Comparison of ENCODE assay signal across 1 cellular context in the genomic region with DNA sequence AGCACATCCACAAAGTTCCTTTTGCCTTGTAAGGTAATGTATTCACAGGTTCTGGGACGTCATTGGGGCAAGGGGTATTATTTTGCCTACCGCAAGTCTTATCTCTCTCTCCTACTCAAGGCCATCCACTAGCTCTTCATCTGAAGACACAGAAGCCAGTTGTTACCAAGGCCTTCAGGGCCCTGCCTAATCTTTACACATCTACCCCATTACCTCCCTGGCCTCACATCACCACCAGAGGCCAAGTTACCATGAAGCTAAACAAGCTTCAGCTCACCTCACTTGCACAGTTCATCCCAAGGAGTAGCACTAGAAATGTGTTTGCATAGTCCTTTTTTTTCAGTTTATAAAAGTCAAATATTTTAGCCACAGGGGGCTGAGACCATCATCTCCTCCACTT.
TF ChIP-seq lines count a peak whose summit lies in the region.

No MANE protein-coding gene starts in this region.

TF ChIP-seq in A549, 52 proteins besides CTCF, POLR2A, EP300 and RAD21:
- TF ChIP-seq NPAS2 (CRISPR knock-in tag; IDR thresholded peaks at IDR 0.05; ENCODE audit: borderline replicate concordance) (no peak), TFCP2L1 (CRISPR knock-in tag; IDR thresholded peaks at IDR 0.05) (no peak), TP53 (CRISPR knock-in tag; IDR thresholded peaks at IDR 0.05) (no peak), HEYL (CRISPR knock-in tag; IDR thresholded peaks at IDR 0.05) (no peak), ESRRA (IDR thresholded peaks at IDR 0.05; ENCODE audit: borderline replicate concordance, low read length) (no peak), SREBF2 (IDR thresholded peaks at IDR 0.05) (no peak), JUN (IDR thresholded peaks at IDR 0.05) (no peak)
- TF ChIP-seq, protein P1, sequence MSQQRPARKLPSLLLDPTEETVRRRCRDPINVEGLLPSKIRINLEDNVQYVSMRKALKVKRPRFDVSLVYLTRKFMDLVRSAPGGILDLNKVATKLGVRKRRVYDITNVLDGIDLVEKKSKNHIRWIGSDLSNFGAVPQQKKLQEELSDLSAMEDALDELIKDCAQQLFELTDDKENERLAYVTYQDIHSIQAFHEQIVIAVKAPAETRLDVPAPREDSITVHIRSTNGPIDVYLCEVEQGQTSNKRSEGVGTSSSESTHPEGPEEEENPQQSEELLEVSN (IDR thresholded peaks at IDR 0.05; ENCODE audit: borderline replicate concordance, low read depth) = no peak
- TF ChIP-seq, protein P2, sequence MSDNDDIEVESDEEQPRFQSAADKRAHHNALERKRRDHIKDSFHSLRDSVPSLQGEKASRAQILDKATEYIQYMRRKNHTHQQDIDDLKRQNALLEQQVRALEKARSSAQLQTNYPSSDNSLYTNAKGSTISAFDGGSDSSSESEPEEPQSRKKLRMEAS (IDR thresholded peaks at IDR 0.05) = no peak
